In the genomic region with DNA sequence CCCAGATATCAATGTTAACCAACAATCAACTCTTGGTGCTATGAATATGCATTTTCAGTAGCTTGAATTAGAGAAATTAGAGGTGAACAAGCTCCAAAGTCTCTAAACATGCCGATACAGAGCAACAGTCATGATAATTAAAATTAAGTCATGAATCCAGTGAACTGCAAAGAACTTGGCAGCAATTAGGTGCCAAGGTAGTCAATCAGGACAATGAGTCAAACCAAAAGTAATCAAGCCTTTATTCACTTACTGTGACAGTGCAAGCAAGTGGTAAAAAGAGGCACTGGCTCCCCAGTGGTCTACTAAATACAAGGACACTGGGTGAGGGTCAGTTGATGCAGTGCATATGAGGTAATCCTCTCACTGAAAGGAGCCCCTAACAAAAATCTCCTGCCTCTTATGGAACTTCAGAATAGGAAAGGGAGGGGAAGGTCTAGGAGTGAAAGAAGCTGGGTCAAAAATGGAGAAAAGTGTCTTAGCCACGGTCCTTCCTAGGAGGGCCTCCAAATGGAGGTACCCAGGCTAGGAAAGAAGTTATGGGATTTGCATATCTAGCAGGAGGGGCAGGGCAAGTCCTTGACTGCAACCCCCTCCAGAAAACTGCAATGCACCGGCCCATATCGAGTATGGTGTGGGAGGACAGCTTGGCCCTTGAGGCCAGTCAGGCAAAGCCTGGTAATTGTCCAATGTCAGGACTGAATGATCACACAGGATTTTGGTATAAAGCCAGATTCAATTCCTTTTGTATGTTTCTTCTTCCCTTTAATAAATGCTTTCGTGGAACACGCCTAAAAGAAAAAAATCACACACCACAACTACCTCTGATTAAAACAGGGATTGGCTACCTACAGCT, we compare ENCODE assay signal across 8 cellular contexts. TPM values are rescaled to one million over a fixed set of nuclear protein-coding genes. Genes with fewer than 3 reads are reported as not detected.
DNase-seq lines count a peak whose midpoint lies in the region; ATAC-seq and TF ChIP-seq lines count a peak whose summit lies in the region.

No MANE protein-coding gene starts in this region.

- H3K9me2 ChIP-seq in GM23338 (ENCODE audit: insufficient read depth): no peaks in the 10 kb centered on the region

- 30 to 46% methylated on average over 4 of the region's 6 CpGs for WGBS in gastroesophageal sphincter (ENCODE audit: low coverage in 1 of 2), 2 donors

- TF ChIP-seq POLR2A in gastroesophageal sphincter (IDR thresholded peaks at IDR 0.05): no peak

- H3K27ac ChIP-seq in GM23338 (ENCODE audit: low read depth) (peak overlapping the region; percentile 92; the same call in 1 of the 2 replicates), gastroesophageal sphincter (peak overlapping the region in 2 of 4 donors; percentile 93 to 98)

- peak overlapping the region; percentile 98 for H3K4me3 Mint-ChIP-seq in GM23338
- H3K4me3 Mint-ChIP-seq in T-helper 2 cell treated with Interferon-gamma antibody and Interleukin-4, amounts not matched to agents 5 μg/mL and 100 μg/mL, for 36 hours: peak overlapping the region; percentile 94

- H3K27me3 ChIP-seq in GM23338 (ENCODE audit: insufficient read depth): no peaks in the 10 kb centered on the region
- no peaks in the 10 kb centered on the region for H3K27me3 ChIP-seq in gastroesophageal sphincter
- H3K27me3 ChIP-seq in skeletal muscle satellite cell (ENCODE audit: control insufficient read depth, insufficient read depth, low read length): no peaks in the 10 kb centered on the region

- DNase-seq in GM23338 (ENCODE audit: low spot score): no peak
- no peak for DNase-seq in T-helper 2 cell treated with Interferon-gamma antibody and Interleukin-4, amounts not matched to agents 5 μg/mL and 100 μg/mL, for 36 hours (ENCODE audit: low spot score)
- no peak for DNase-seq in germinal center (ENCODE audit: low spot score)
- DNase-seq in NOMO-1 (lab: John Stamatoyannopoulos, UW; ENCODE audit: unreplicated experiment in 2 of 2): no peak
- no peak for DNase-seq in medulla oblongata (ENCODE audit: extremely low spot score)

- H3K9me3 Mint-ChIP-seq in GM23338: no peaks in the 10 kb centered on the region
- no peaks in the 10 kb centered on the region for H3K9me3 Mint-ChIP-seq in T-helper 2 cell treated with Interferon-gamma antibody and Interleukin-4, amounts not matched to agents 5 μg/mL and 100 μg/mL, for 36 hours

- peaks cover 7% of the 10 kb centered on the region for H4K20me1 ChIP-seq in GM23338 (replicated peaks; ENCODE audit: insufficient read depth)

- peaks cover 10% of the 10 kb centered on the region for H3K27me3 Mint-ChIP-seq in GM23338 (ENCODE audit: insufficient read depth, low read depth, poor library complexity)
- no peaks in the 10 kb centered on the region for H3K27me3 Mint-ChIP-seq in T-helper 2 cell treated with Interferon-gamma antibody and Interleukin-4, amounts not matched to agents 5 μg/mL and 100 μg/mL, for 36 hours (ENCODE audit: low read depth)

- no peak overlapping the region for H2AFZ ChIP-seq in GM23338

- peaks cover 36% of the 10 kb centered on the region for H3K4me1 Mint-ChIP-seq in GM23338
- H3K4me1 Mint-ChIP-seq in T-helper 2 cell treated with Interferon-gamma antibody and Interleukin-4, amounts not matched to agents 5 μg/mL and 100 μg/mL, for 36 hours (ENCODE audit: low read depth): peaks cover 32% of the 10 kb centered on the region

- peaks cover 64% of the 10 kb centered on the region for H3K79me2 ChIP-seq in GM23338 (replicated peaks; ENCODE audit: insufficient read depth)

- peak overlapping the region; percentile 97 for H3K9ac ChIP-seq in skeletal muscle satellite cell (ENCODE audit: low read depth, low read length)

- H3K4me1 ChIP-seq in GM23338 (ENCODE audit: insufficient read depth) (peaks cover 34% of the 10 kb centered on the region), gastroesophageal sphincter (peaks cover 13 to 45% (median 21%) of the 10 kb centered on the region in 3 donors), skeletal muscle satellite cell (ENCODE audit: control insufficient read depth, insufficient read depth, low read length) (peaks cover 27% of the 10 kb centered on the region)

- no peak for TF ChIP-seq EP300 in gastroesophageal sphincter (IDR thresholded peaks at IDR 0.05)

- no peak for ATAC-seq in GM23338
- no peak for ATAC-seq in gastroesophageal sphincter
- ATAC-seq in HG03039 (IDR thresholded peaks at IDR 0.05; ENCODE audit: unreplicated experiment): no peak

- peaks cover 53% of the 10 kb centered on the region for H3K36me3 Mint-ChIP-seq in GM23338 (ENCODE audit: low read depth)
- H3K36me3 Mint-ChIP-seq in T-helper 2 cell treated with Interferon-gamma antibody and Interleukin-4, amounts not matched to agents 5 μg/mL and 100 μg/mL, for 36 hours (ENCODE audit: low read depth): peaks cover 40% of the 10 kb centered on the region

- peak overlapping the region; percentile 98 for H3K27ac Mint-ChIP-seq in GM23338
- peak overlapping the region; percentile 97 for H3K27ac Mint-ChIP-seq in T-helper 2 cell treated with Interferon-gamma antibody and Interleukin-4, amounts not matched to agents 5 μg/mL and 100 μg/mL, for 36 hours

- H3K4me3 ChIP-seq in GM23338 (peak overlapping the region; percentile 91), gastroesophageal sphincter (peak overlapping the region; percentile 84 to 90), skeletal muscle satellite cell (ENCODE audit: low read length) (peak overlapping the region; percentile 84)

- H3K9me3 ChIP-seq in gastroesophageal sphincter (no peaks in the 10 kb centered on the region), skeletal muscle satellite cell (replicated peaks; ENCODE audit: low read length) (no peaks in the 10 kb centered on the region)

- TF ChIP-seq CTCF in GM23338 (conservative IDR thresholded peaks at IDR 0.05; ENCODE audit: low read depth in 2 of 2) (no peak), gastroesophageal sphincter (IDR thresholded peaks at IDR 0.05) (no peak)

- H3F3A ChIP-seq in GM23338 (replicated peaks; ENCODE audit: low read depth): peaks cover 2% of the 10 kb centered on the region; the same call in 1 of the 2 replicates

- H3K4me2 ChIP-seq in GM23338: peak overlapping the region; percentile 87
- H3K4me2 ChIP-seq in skeletal muscle satellite cell (ENCODE audit: low read length): peak overlapping the region; percentile 89

- H3K36me3 ChIP-seq in GM23338 (ENCODE audit: insufficient read depth) (peaks cover 24% of the 10 kb centered on the region), gastroesophageal sphincter (peaks cover 0 to 29% of the 10 kb centered on the region in 2 donors), skeletal muscle satellite cell (ENCODE audit: insufficient read depth, low read length) (peaks cover 22% of the 10 kb centered on the region)

TF ChIP-seq in GM23338, 12 proteins besides CTCF, POLR2A, EP300 and RAD21 (continues in another document):
- TF ChIP-seq EZH2 (IDR thresholded peaks at IDR 0.05; ENCODE audit: low read depth, unreplicated experiment) (no peak), POLR2AphosphoS5 (IDR thresholded peaks at IDR 0.05; ENCODE audit: low read depth) (no peak), ZNF114 (CRISPR knock-in tag; IDR thresholded peaks at IDR 0.05) (no peak), STAT1 (IDR thresholded peaks at IDR 0.05; ENCODE audit: unreplicated experiment) (no peak), CREB1 (CRISPR knock-in tag; IDR thresholded peaks at IDR 0.05; ENCODE audit: low read depth) (no peak), ZNF331 (CRISPR knock-in tag; IDR thresholded peaks at IDR 0.05; ENCODE audit: low read depth) (no peak)
- TF ChIP-seq, protein P1, sequence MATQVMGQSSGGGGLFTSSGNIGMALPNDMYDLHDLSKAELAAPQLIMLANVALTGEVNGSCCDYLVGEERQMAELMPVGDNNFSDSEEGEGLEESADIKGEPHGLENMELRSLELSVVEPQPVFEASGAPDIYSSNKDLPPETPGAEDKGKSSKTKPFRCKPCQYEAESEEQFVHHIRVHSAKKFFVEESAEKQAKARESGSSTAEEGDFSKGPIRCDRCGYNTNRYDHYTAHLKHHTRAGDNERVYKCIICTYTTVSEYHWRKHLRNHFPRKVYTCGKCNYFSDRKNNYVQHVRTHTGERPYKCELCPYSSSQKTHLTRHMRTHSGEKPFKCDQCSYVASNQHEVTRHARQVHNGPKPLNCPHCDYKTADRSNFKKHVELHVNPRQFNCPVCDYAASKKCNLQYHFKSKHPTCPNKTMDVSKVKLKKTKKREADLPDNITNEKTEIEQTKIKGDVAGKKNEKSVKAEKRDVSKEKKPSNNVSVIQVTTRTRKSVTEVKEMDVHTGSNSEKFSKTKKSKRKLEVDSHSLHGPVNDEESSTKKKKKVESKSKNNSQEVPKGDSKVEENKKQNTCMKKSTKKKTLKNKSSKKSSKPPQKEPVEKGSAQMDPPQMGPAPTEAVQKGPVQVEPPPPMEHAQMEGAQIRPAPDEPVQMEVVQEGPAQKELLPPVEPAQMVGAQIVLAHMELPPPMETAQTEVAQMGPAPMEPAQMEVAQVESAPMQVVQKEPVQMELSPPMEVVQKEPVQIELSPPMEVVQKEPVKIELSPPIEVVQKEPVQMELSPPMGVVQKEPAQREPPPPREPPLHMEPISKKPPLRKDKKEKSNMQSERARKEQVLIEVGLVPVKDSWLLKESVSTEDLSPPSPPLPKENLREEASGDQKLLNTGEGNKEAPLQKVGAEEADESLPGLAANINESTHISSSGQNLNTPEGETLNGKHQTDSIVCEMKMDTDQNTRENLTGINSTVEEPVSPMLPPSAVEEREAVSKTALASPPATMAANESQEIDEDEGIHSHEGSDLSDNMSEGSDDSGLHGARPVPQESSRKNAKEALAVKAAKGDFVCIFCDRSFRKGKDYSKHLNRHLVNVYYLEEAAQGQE (IDR thresholded peaks at IDR 0.05; ENCODE audit: unreplicated experiment): no peak

RNA-seq across cellular contexts. Expression of gene ZNF770, which starts 1.5 kb away (rescaled TPM):
- total RNA-seq in GM23338 (2014; rRNA removed; shearing (Covaris generic)): 130 and 140 TPM in 2 replicates
- polyA plus RNA-seq in GM23338 (2016; fragmentation: Nextera tagmentation; extraction: Ambion mirVana): 481 and 565 TPM in 2 replicates
- 10 to 100 TPM; 20.9 to 27.4 (median 24.2) TPM for total RNA-seq in gastroesophageal sphincter
- 26.4 and 28.6 TPM in 2 replicates for total RNA-seq in skeletal muscle satellite cell (2012; rRNA removed)

RNA-seq across cellular contexts. Expression of gene AQR, which starts 17.0 kb away (rescaled TPM):
- 57.2 and 67.3 TPM in 2 replicates for total RNA-seq in GM23338 (2014; rRNA removed; shearing (Covaris generic))
- 39.1 and 42.3 TPM in 2 replicates for polyA plus RNA-seq in GM23338 (2016; fragmentation: Nextera tagmentation; extraction: Ambion mirVana)
- total RNA-seq in gastroesophageal sphincter: 10 to 100 TPM; 16.4 to 26.9 (median 24.7) TPM
- total RNA-seq in skeletal muscle satellite cell (2012; rRNA removed): 21.0 and 24.8 TPM in 2 replicates
